In genomic region chr16:50862818-50863672, GRCh38 we compare ENCODE assay signal across 21 cellular contexts.
DNase-seq lines count a peak whose midpoint lies in the region; TF ChIP-seq lines count a peak whose summit lies in the region.
"Had no signal": no experiment of that assay in that cellular context is flagged by ENCODE, and none has a peak within 500 bp of the region (broad histone marks: within the 10 kb centered on the region; RNA-seq: fewer than 3 reads in every experiment).

No MANE protein-coding gene starts in this region.

- H3K18ac ChIP-seq in H9 (ENCODE audit: insufficient read length, low read depth, low read length), result no peak overlapping the region

- no peak overlapping the region for H4K8ac ChIP-seq in H9 (replicated peaks; ENCODE audit: insufficient read length, low read depth, low read length)

- no peak overlapping the region for H3K56ac ChIP-seq in H9 (ENCODE audit: insufficient read length, low read depth, low read length)

- H2BK120ac ChIP-seq in H9 (ENCODE audit: low read depth, low read length, poor library complexity, severe bottlenecking), result no peak overlapping the region

- peaks cover 4 to 5% of the 10 kb centered on the region in 2 experiments; a peak in 3 of 5 replicates for H3K9me3 Mint-ChIP-seq in H9

- no peak overlapping the region for H4K5ac ChIP-seq in H9 (ENCODE audit: insufficient read length, low read depth, low read length)

- H3K23ac ChIP-seq in H9 (ENCODE audit: insufficient read length, low read depth, low read length), result no peak overlapping the region

- no peak overlapping the region for H3K4me3 ChIP-seq in osteoblast (ENCODE audit: insufficient read depth, low read length)
- H3K4me3 ChIP-seq: BLaER1, colonic mucosa, gastroesophageal sphincter, MG63, tibial artery had no signal

- no peak overlapping the region for H3K27ac Mint-ChIP-seq in H9
- H3K27ac Mint-ChIP-seq: activated CD8-positive, alpha-beta T cell treated with anti-CD3 and anti-CD28 coated beads, Interleukin-2, amount 10 ng/mL, durations not matched to agents 7 days and 5 days had no signal

- H3K27ac ChIP-seq in H9 (ENCODE audit: insufficient read length, low read depth, low read length) (no peak overlapping the region), osteoblast (ENCODE audit: low read depth, low read length) (no peak overlapping the region)
- H3K27ac ChIP-seq: BLaER1, colonic mucosa, epithelial cell of prostate, gastroesophageal sphincter, neutrophil, tibial artery had no signal

- H2AFZ ChIP-seq in H9 (ENCODE audit: low read length) (no peak overlapping the region), osteoblast (ENCODE audit: low read length) (no peak overlapping the region)

- no peaks in the 10 kb centered on the region for H3K9me3 ChIP-seq in H9 (ENCODE audit: control insufficient read depth, low read depth, low read length)
- H3K9me3 ChIP-seq in osteoblast (ENCODE audit: low read depth, low read length), result no peaks in the 10 kb centered on the region
- H3K9me3 ChIP-seq: BLaER1, colonic mucosa, gastroesophageal sphincter, MG63, neutrophil, tibial artery had no signal

- no peaks in the 10 kb centered on the region for H3K23me2 ChIP-seq in H9 (ENCODE audit: insufficient read length, low read depth, low read length, poor library complexity, severe bottlenecking)

- H3K14ac ChIP-seq in H9 (ENCODE audit: insufficient read depth, low read length), result no peak overlapping the region

- peaks cover 4% of the 10 kb centered on the region for H3K27me3 Mint-ChIP-seq in H9 (ENCODE audit: low read depth)

- H3T11ph ChIP-seq in H9 (ENCODE audit: low read length), result no peak overlapping the region

- no peak overlapping the region for H2BK20ac ChIP-seq in H9 (ENCODE audit: low read depth, low read length, poor library complexity, severe bottlenecking)

- no peak overlapping the region for H3K4ac ChIP-seq in H9 (ENCODE audit: low read depth, low read length)

- no peaks in the 10 kb centered on the region for H3K79me1 ChIP-seq in H9 (ENCODE audit: insufficient read depth, low read depth, low read length, poor library complexity, severe bottlenecking)

- intact Hi-C loops in posterior cingulate gyrus (cut with DNase I), result loop anchor here (5.0 to 10.0 kb wide), 3 partner anchors 289 to 1112 kb away; partner anchors contain the start of gene SALL1

- H2BK5ac ChIP-seq in H9 (ENCODE audit: insufficient read length, low read length), result no peak overlapping the region

- peak; percentile 21; the same call in 1 of the 3 replicates for TF ChIP-seq CTCF in H9 (conservative IDR thresholded peaks at IDR 0.05)
- TF ChIP-seq CTCF in osteoblast (IDR thresholded peaks at IDR 0.05; ENCODE audit: extremely low read depth, low read depth, low read length), result no peak

- H3K27me3 ChIP-seq in H9 (ENCODE audit: insufficient read depth, low read length) (no peaks in the 10 kb centered on the region), osteoblast (ENCODE audit: insufficient read depth, low read length) (no peaks in the 10 kb centered on the region)
- H3K27me3 ChIP-seq: BLaER1, colonic mucosa, gastroesophageal sphincter, MG63, neutrophil, tibial artery had no signal

- H3K4me1 Mint-ChIP-seq in H9, result peaks cover 1 to 8% of the 10 kb centered on the region in 2 experiments

- H3K4me2 ChIP-seq in H9 (ENCODE audit: insufficient read depth, insufficient read length, low read length) (no peak overlapping the region), osteoblast (ENCODE audit: insufficient read depth, low read length) (no peak overlapping the region)
- H3K4me2 ChIP-seq: BLaER1 had no signal

- no peaks in the 10 kb centered on the region for H3K36me3 ChIP-seq in osteoblast (ENCODE audit: insufficient read depth, low read length)
- H3K36me3 ChIP-seq: BLaER1, colonic mucosa, gastroesophageal sphincter, MG63, neutrophil, tibial artery had no signal

- no peak overlapping the region for H2AK5ac ChIP-seq in H9 (ENCODE audit: insufficient read length, low read length)

- no peak overlapping the region for H4K91ac ChIP-seq in H9 (ENCODE audit: insufficient read length, low read depth, low read length)

- no peak overlapping the region for H3K9ac ChIP-seq in H9 (ENCODE audit: extremely low read depth, insufficient read length, low read length)
- H3K9ac ChIP-seq: BLaER1 had no signal

- no peak overlapping the region for H2BK12ac ChIP-seq in H9 (ENCODE audit: insufficient read length, low read depth, low read length)

- H3K4me3 Mint-ChIP-seq in H9, result no peak overlapping the region
- H3K4me3 Mint-ChIP-seq: activated CD8-positive, alpha-beta T cell treated with anti-CD3 and anti-CD28 coated beads, Interleukin-2, amount 10 ng/mL, durations not matched to agents 7 days and 5 days had no signal

- H3K79me2 ChIP-seq in H9 (ENCODE audit: insufficient read depth, low read length) (no peaks in the 10 kb centered on the region), osteoblast (ENCODE audit: insufficient read depth, low read length) (no peaks in the 10 kb centered on the region)

- H4K20me1 ChIP-seq in H9 (ENCODE audit: control insufficient read depth, insufficient read depth, insufficient read length) (no peaks in the 10 kb centered on the region), osteoblast (ENCODE audit: insufficient read depth, low read length) (no peaks in the 10 kb centered on the region)
- H4K20me1 ChIP-seq: BLaER1 had no signal

- WGBS in H9 (ENCODE audit: extremely low coverage, insufficient read length, low lambda C conversion rate), result no CpG with 5 or more reads among the region's 26 CpGs

- no peaks in the 10 kb centered on the region for H3K36me3 Mint-ChIP-seq in H9 (ENCODE audit: insufficient read depth in 1 of 3, low read depth in 3 of 3)

- H3K4me1 ChIP-seq in H9 (ENCODE audit: insufficient read depth, low read length), result no peaks in the 10 kb centered on the region
- H3K4me1 ChIP-seq in osteoblast (ENCODE audit: insufficient read depth, low read length), result peaks cover 5% of the 10 kb centered on the region
- H3K4me1 ChIP-seq: BLaER1, colonic mucosa, gastroesophageal sphincter, tibial artery had no signal

- no peak overlapping the region for H2BK15ac ChIP-seq in H9 (ENCODE audit: low read depth, low read length)

- DNase-seq in H9, result no peak
- DNase-seq in amygdala (lab: John Stamatoyannopoulos, UW), result peak in 48 of 56 donors; percentile 6 to 77 (median 52)
- peak; percentile 33 for DNase-seq in iPS-NIHi11 (ENCODE audit: low spot score)
- DNase-seq in posterior cingulate gyrus, result peak in 9 of 10 donors; percentile 46 to 95 (median 70)
- no peak for DNase-seq in activated effector memory CD4-positive, alpha-beta T cell treated with Interleukin-2 at 50 U/mL for 16 hours
- DNase-seq in osteoblast (ENCODE audit: insufficient read length, low spot score, missing footprints), result no peak
- no peak for DNase-seq in activated CD4-positive, alpha-beta T cell treated with anti-CD3 and anti-CD28 coated beads for 1 hour
- DNase-seq: activated CD8-positive, alpha-beta T cell treated with anti-CD3 and anti-CD28 coated beads, Interleukin-2, amount 10 ng/mL, durations not matched to agents 7 days and 5 days; amniotic stem cell; colonic mucosa; DND-41; MG63; NCI-H2081; NCI-H526; stimulated activated CD4-positive, alpha-beta T cell treated with anti-CD3 and anti-CD28 coated beads, Interleukin-4, amount 100 ng/mL, for 24 hours; SW 1271; tibial artery had no signal

Comparison
In these comparisons a context has a peak if more than half of its experiments do, and no peak if none do; other contexts are left out.
1. DNase-seq: peak in amygdala (48 of 56), iPS-NIHi11 (single experiment) and posterior cingulate gyrus (9 of 10); none in H9 (single experiment), activated effector memory CD4-positive, alpha-beta T cell treated with Interleukin-2 at 50 U/mL for 16 hours (single experiment), osteoblast (single experiment) and activated CD4-positive, alpha-beta T cell treated with anti-CD3 and anti-CD28 coated beads for 1 hour (single experiment).